ENCODE assay signal across 21 cellular contexts in genomic region chr4:5992171-5993062, GRCh38. TPM values are rescaled to one million over a fixed set of nuclear protein-coding genes. Genes with fewer than 3 reads are reported as not detected.
DNase-seq lines count a peak whose midpoint lies in the region; FAIRE-seq and TF ChIP-seq lines count a peak whose summit lies in the region.
"Had no signal": no experiment of that assay in that cellular context is flagged by ENCODE, and none has a peak within 500 bp of the region (broad histone marks: within the 10 kb centered on the region; RNA-seq: fewer than 3 reads in every experiment).

No MANE protein-coding gene starts in this region.

- H3K4me2 ChIP-seq in H9 (ENCODE audit: insufficient read depth, insufficient read length, low read length) = no peak overlapping the region

- DNase-seq in COLO668 (lab: John Stamatoyannopoulos, UW; ENCODE audit: unreplicated experiment) = peak; percentile 75
- DNase-seq in H9 = peak; percentile 20
- peak; percentile 49 for DNase-seq in NCI-H345 treated with DMSO at 0.1 percent for 48 hours (lab: John Stamatoyannopoulos, UW; ENCODE audit: unreplicated experiment)
- DNase-seq in kidney = peak; percentile 45
- DNase-seq in HUDEP-2 (lab: John Stamatoyannopoulos, UW; ENCODE audit: unreplicated experiment in 76 of 76) = no peak
- DNase-seq in KG1 (lab: John Stamatoyannopoulos, UW) = no peak
- no peak for DNase-seq in NCI-H748 (lab: John Stamatoyannopoulos, UW; ENCODE audit: unreplicated experiment)
- DNase-seq in SW 1271 (lab: John Stamatoyannopoulos, UW) = no peak
- DNase-seq: activated CD4-positive, alpha-beta T cell treated with anti-CD3 and anti-CD28 coated beads for 1 hour; activated naive CD8-positive, alpha-beta T cell treated with anti-CD3 and anti-CD28 coated beads, Interleukin-2, amount 10 ng/mL, durations not matched to agents 7 days and 5 days; CD8-positive, alpha-beta T cell; midbrain; NCI-H1417 treated with DMSO at 0.1 percent for 48 hours; NCI-H446; stimulated activated CD4-positive, alpha-beta T cell treated with anti-CD3 and anti-CD28 coated beads, Interleukin-2, amount 100 ng/mL, for 24 hours; stimulated activated naive CD4-positive, alpha-beta T cell had no signal

- no peak overlapping the region for H3K23ac ChIP-seq in H9 (ENCODE audit: insufficient read length, low read depth, low read length)

- no peak overlapping the region for H2BK12ac ChIP-seq in H9 (ENCODE audit: insufficient read length, low read depth, low read length)

- H3K9ac ChIP-seq in H9 (ENCODE audit: extremely low read depth, insufficient read length, low read length) (no peak overlapping the region), kidney (ENCODE audit: low read length in 2 of 2) (no peak overlapping the region)

- no peaks in the 10 kb centered on the region for H3K4me1 ChIP-seq in H9 (ENCODE audit: insufficient read depth, low read length)
- H3K4me1 ChIP-seq in kidney (ENCODE audit: control insufficient read depth in 1 of 2, insufficient read depth in 1 of 2, low read depth in 1 of 2, low read length in 2 of 2) = no peaks in the 10 kb centered on the region
- H3K4me1 ChIP-seq: HAP-1 had no signal

- no peaks in the 10 kb centered on the region for H3K9me3 ChIP-seq in H9 (ENCODE audit: control insufficient read depth, low read depth, low read length)
- no peaks in the 10 kb centered on the region for H3K9me3 ChIP-seq in kidney (ENCODE audit: control insufficient read depth in 1 of 2, low read length in 2 of 2)
- H3K9me3 ChIP-seq: HAP-1 had no signal

- no peak overlapping the region for H3K56ac ChIP-seq in H9 (ENCODE audit: insufficient read length, low read depth, low read length)

- peaks cover 39% of the 10 kb centered on the region for H3K27me3 Mint-ChIP-seq in H9 (ENCODE audit: low read depth)

- H3K79me2 ChIP-seq in H9 (ENCODE audit: insufficient read depth, low read length) = no peaks in the 10 kb centered on the region

- H2BK120ac ChIP-seq in H9 (ENCODE audit: low read depth, low read length, poor library complexity, severe bottlenecking) = no peak overlapping the region

- H3K4me3 Mint-ChIP-seq in H9 = no peak overlapping the region; a peak in 1 of 5 replicates
- H3K4me3 Mint-ChIP-seq: activated naive CD8-positive, alpha-beta T cell treated with anti-CD3 and anti-CD28 coated beads, Interleukin-2, amount 10 ng/mL, durations not matched to agents 7 days and 5 days; CD8-positive, alpha-beta T cell had no signal

- H3K36me3 ChIP-seq in kidney (ENCODE audit: control insufficient read depth in 1 of 2, insufficient read depth in 2 of 2, low read length in 2 of 2) = no peaks in the 10 kb centered on the region
- H3K36me3 ChIP-seq: HAP-1 had no signal

- no peaks in the 10 kb centered on the region for H3K23me2 ChIP-seq in H9 (ENCODE audit: insufficient read length, low read depth, low read length, poor library complexity, severe bottlenecking)

- no peak overlapping the region for H3K4ac ChIP-seq in H9 (ENCODE audit: low read depth, low read length)

- no peaks in the 10 kb centered on the region; the same call in 1 of the 2 replicates for H3K27me3 ChIP-seq in H9 (ENCODE audit: insufficient read depth, low read length)

- no peak overlapping the region for H2AK5ac ChIP-seq in H9 (ENCODE audit: insufficient read length, low read length)

- no peak overlapping the region for H3K27ac ChIP-seq in H9 (ENCODE audit: insufficient read length, low read depth, low read length)
- no peak overlapping the region for H3K27ac ChIP-seq in kidney (ENCODE audit: low read depth in 2 of 2, low read length in 2 of 2)

- H3K36me3 Mint-ChIP-seq in H9 (ENCODE audit: insufficient read depth in 1 of 3, low read depth in 3 of 3) = no peaks in the 10 kb centered on the region
- H3K36me3 Mint-ChIP-seq: activated naive CD8-positive, alpha-beta T cell treated with anti-CD3 and anti-CD28 coated beads, Interleukin-2, amount 10 ng/mL, durations not matched to agents 7 days and 5 days; CD8-positive, alpha-beta T cell had no signal

- WGBS in H9 (ENCODE audit: extremely low coverage, insufficient read length, low lambda C conversion rate) = no CpG with 5 or more reads among the region's 24 CpGs

- no peak overlapping the region for H2BK15ac ChIP-seq in H9 (ENCODE audit: low read depth, low read length)

- H3K14ac ChIP-seq in H9 (ENCODE audit: insufficient read depth, low read length) = no peak overlapping the region; the same call in 1 of the 2 replicates

- H3K9me3 Mint-ChIP-seq in H9 = no peaks in the 10 kb centered on the region
- H3K9me3 Mint-ChIP-seq: activated naive CD8-positive, alpha-beta T cell treated with anti-CD3 and anti-CD28 coated beads, Interleukin-2, amount 10 ng/mL, durations not matched to agents 7 days and 5 days; CD8-positive, alpha-beta T cell had no signal

- TF ChIP-seq CTCF in H9 (conservative IDR thresholded peaks at IDR 0.05) (no peak), kidney (IDR thresholded peaks at IDR 0.05; ENCODE audit: borderline replicate concordance, extremely low read depth, insufficient read depth) (no peak)

- no peak overlapping the region for H3K4me3 ChIP-seq in kidney (ENCODE audit: low read length in 2 of 2)
- H3K4me3 ChIP-seq: HAP-1 had no signal

- H3K27ac Mint-ChIP-seq in H9 = no peak overlapping the region
- H3K27ac Mint-ChIP-seq: activated naive CD8-positive, alpha-beta T cell treated with anti-CD3 and anti-CD28 coated beads, Interleukin-2, amount 10 ng/mL, durations not matched to agents 7 days and 5 days; CD8-positive, alpha-beta T cell; progenitor cell of endocrine pancreas had no signal

- H3K4me1 Mint-ChIP-seq in H9 = no peaks in the 10 kb centered on the region; a peak in 1 of 4 replicates

- no peak overlapping the region for H4K91ac ChIP-seq in H9 (ENCODE audit: insufficient read length, low read depth, low read length)

- no peak overlapping the region for H3K18ac ChIP-seq in H9 (ENCODE audit: insufficient read length, low read depth, low read length)

- H2BK5ac ChIP-seq in H9 (ENCODE audit: insufficient read length, low read length) = no peak overlapping the region

- H2AFZ ChIP-seq in H9 (ENCODE audit: low read length) = no peak overlapping the region

- no peak overlapping the region for H3T11ph ChIP-seq in H9 (ENCODE audit: low read length)

- no peaks in the 10 kb centered on the region for H4K20me1 ChIP-seq in H9 (ENCODE audit: control insufficient read depth, insufficient read depth, insufficient read length)

- no peak overlapping the region for H4K8ac ChIP-seq in H9 (replicated peaks; ENCODE audit: insufficient read length, low read depth, low read length)

- no peak overlapping the region for H4K5ac ChIP-seq in H9 (ENCODE audit: insufficient read length, low read depth, low read length)

- H2BK20ac ChIP-seq in H9 (ENCODE audit: low read depth, low read length, poor library complexity, severe bottlenecking) = no peak overlapping the region

- intact Hi-C loops in kidney (cut with DNase I) = no loop called here

- H3K79me1 ChIP-seq in H9 (ENCODE audit: insufficient read depth, low read depth, low read length, poor library complexity, severe bottlenecking) = no peaks in the 10 kb centered on the region

- FAIRE-seq in kidney (lab: Jason Lieb, UNC) = no peak

RNA-seq across cellular contexts. Expression of gene C4orf50, which starts 25.8 kb away (rescaled TPM):
- total RNA-seq in H9 (2021) (0.17 and 0.18 TPM in 2 replicates), kidney (0.16 TPM)
- not detected for polyA plus RNA-seq in kidney (ENCODE audit: insufficient read depth, low read depth, low replicate concordance)
- total RNA-seq: glomerular endothelial cell, HT1080, skeletal muscle tissue had no signal

Comparison
In these comparisons a context has a peak if more than half of its experiments do, and no peak if none do; other contexts are left out.
1. DNase-seq: peak in COLO668 (single experiment), H9 (single experiment), NCI-H345 treated with DMSO at 0.1 percent for 48 hours (single experiment) and kidney (single experiment); none in HUDEP-2 (0 of 76), KG1 (single experiment), NCI-H748 (single experiment) and SW 1271 (0 of 2).